Comparison of ENCODE assay signal across 26 cellular contexts in genomic region chr1:4422496-4423289, GRCh38.
A peak's percentile ranks its signal among the peaks of the same experiment; 100 is the strongest.
DNase-seq lines count a peak whose midpoint lies in the region; ATAC-seq and TF ChIP-seq lines count a peak whose summit lies in the region.
"Had no signal": no experiment of that assay in that cellular context is flagged by ENCODE, and none has a peak within 500 bp of the region (broad histone marks: within the 10 kb centered on the region; RNA-seq: fewer than 3 reads in every experiment).

No MANE protein-coding gene starts in this region.

- H3K27ac Mint-ChIP-seq in activated CD8-positive, alpha-beta T cell treated with anti-CD3 and anti-CD28 coated beads, Interleukin-2, amount 10 ng/mL, durations not matched to agents 7 days and 5 days, result no peak overlapping the region
- H3K27ac Mint-ChIP-seq: HFFc6, T-cell had no signal

- H3K27ac ChIP-seq in liver (ENCODE audit: low read depth in 1 of 2, low read length in 2 of 2) (no peak overlapping the region), testis (no peak overlapping the region)
- H3K27ac ChIP-seq: C4-2B, gastrocnemius medialis, HL-60, right atrium auricular region had no signal

- H3K4me3 Mint-ChIP-seq in activated CD8-positive, alpha-beta T cell treated with anti-CD3 and anti-CD28 coated beads, Interleukin-2, amount 10 ng/mL, durations not matched to agents 7 days and 5 days, result no peak overlapping the region
- H3K4me3 Mint-ChIP-seq in activated T-cell treated with anti-CD3 and anti-CD28 coated beads, Interleukin-2, amount 50 U/mL, for 4 hours, result no peak overlapping the region
- H3K4me3 Mint-ChIP-seq: HFFc6, T-cell had no signal

- in situ Hi-C loops in SK-MEL-5 (cut with HindIII; ENCODE audit: low pct_unique_long_range_greater_than_20kb, low sequenced_read_pairs), result no loop called here

- no peaks in the 10 kb centered on the region for H3K27me3 Mint-ChIP-seq in activated CD8-positive, alpha-beta T cell treated with anti-CD3 and anti-CD28 coated beads, Interleukin-2, amount 10 ng/mL, durations not matched to agents 7 days and 5 days (ENCODE audit: low read depth)
- peaks cover 13% of the 10 kb centered on the region for H3K27me3 Mint-ChIP-seq in activated T-cell treated with anti-CD3 and anti-CD28 coated beads, Interleukin-2, amount 50 U/mL, for 4 hours (ENCODE audit: low read depth)

- no peaks in the 10 kb centered on the region for H3K36me3 Mint-ChIP-seq in activated CD8-positive, alpha-beta T cell treated with anti-CD3 and anti-CD28 coated beads, Interleukin-2, amount 10 ng/mL, durations not matched to agents 7 days and 5 days (ENCODE audit: low read depth)
- no peaks in the 10 kb centered on the region for H3K36me3 Mint-ChIP-seq in activated T-cell treated with anti-CD3 and anti-CD28 coated beads, Interleukin-2, amount 50 U/mL, for 4 hours (ENCODE audit: insufficient read depth)
- H3K36me3 Mint-ChIP-seq: T-cell had no signal

- peaks cover 13 to 25% (median 18%) of the 10 kb centered on the region in 4 donors for H3K9me3 ChIP-seq in liver (ENCODE audit: control insufficient read depth in 4 of 4, low read length in 3 of 4)
- H3K9me3 ChIP-seq in testis, result no peaks in the 10 kb centered on the region
- H3K9me3 ChIP-seq: gastrocnemius medialis, right atrium auricular region had no signal

- H3K36me3 ChIP-seq in liver (ENCODE audit: control insufficient read depth in 4 of 4, insufficient read depth in 3 of 4, low read depth in 1 of 4, low read length in 3 of 4) (no peaks in the 10 kb centered on the region), testis (ENCODE audit: low read depth, missing control alignments) (no peaks in the 10 kb centered on the region)
- H3K36me3 ChIP-seq: gastrocnemius medialis, right atrium auricular region had no signal

- H3K4me1 Mint-ChIP-seq in activated CD8-positive, alpha-beta T cell treated with anti-CD3 and anti-CD28 coated beads, Interleukin-2, amount 10 ng/mL, durations not matched to agents 7 days and 5 days (ENCODE audit: low read depth), result no peaks in the 10 kb centered on the region
- no peaks in the 10 kb centered on the region for H3K4me1 Mint-ChIP-seq in activated T-cell treated with anti-CD3 and anti-CD28 coated beads, Interleukin-2, amount 50 U/mL, for 4 hours (ENCODE audit: low read depth)
- H3K4me1 Mint-ChIP-seq: T-cell had no signal

- no peaks in the 10 kb centered on the region for H3K9me3 Mint-ChIP-seq in activated CD8-positive, alpha-beta T cell treated with anti-CD3 and anti-CD28 coated beads, Interleukin-2, amount 10 ng/mL, durations not matched to agents 7 days and 5 days (ENCODE audit: insufficient read depth)
- H3K9me3 Mint-ChIP-seq in activated T-cell treated with anti-CD3 and anti-CD28 coated beads, Interleukin-2, amount 50 U/mL, for 4 hours, result peaks cover 7% of the 10 kb centered on the region

- 61% methylated on average over 18 of the region's 18 CpGs for WGBS in liver
- WGBS in testis, 2 donors, result 46 to 48% methylated on average over 16 to 18 of the region's 18 CpGs

- H3K4me1 ChIP-seq in liver (ENCODE audit: control insufficient read depth in 4 of 4, insufficient read depth in 4 of 4, low read length in 3 of 4) (peaks cover 0 to 2% (median 0%) of the 10 kb centered on the region in 4 donors), testis (peaks cover 11% of the 10 kb centered on the region)
- H3K4me1 ChIP-seq: gastrocnemius medialis, right atrium auricular region had no signal

- POLR2A ChIA-PET in activated CD8-positive, alpha-beta T cell treated with anti-CD3 and anti-CD28 coated beads, Interleukin-2, amount 10 ng/mL, durations not matched to agents 7 days and 5 days (lab: Charles Lee), result no interaction called here

- CTCF ChIA-PET in activated CD8-positive, alpha-beta T cell treated with anti-CD3 and anti-CD28 coated beads, Interleukin-2, amount 10 ng/mL, durations not matched to agents 7 days and 5 days (lab: Charles Lee), result no interaction called here

- DNase-seq in NCI-H748 (lab: John Stamatoyannopoulos, UW; ENCODE audit: unreplicated experiment) (peak; percentile 43), NCI-H748 treated with DMSO at 0.1 percent for 48 hours (lab: John Stamatoyannopoulos, UW) (no peak), SK-MEL-5 (ENCODE audit: low read depth, low spot score) (peak; percentile 57), testis (peak; percentile 72)
- no peak for DNase-seq in activated CD8-positive, alpha-beta T cell treated with anti-CD3 and anti-CD28 coated beads, Interleukin-2, amount 10 ng/mL, durations not matched to agents 7 days and 5 days
- no peak for DNase-seq in activated CD4-positive, alpha-beta T cell treated with anti-CD3 and anti-CD28 coated beads for 4 hours
- no peak for DNase-seq in activated T-cell treated with anti-CD3 and anti-CD28 coated beads, Interleukin-2, amount 50 U/mL, for 4 hours
- DNase-seq: 8988T; activated naive CD4-positive, alpha-beta T cell; amniotic stem cell; caudate nucleus; DMS153; gastrocnemius medialis; HFFc6; KBM-7; left colon; mucosa of descending colon; NCI-H2081; stimulated activated naive CD4-positive, alpha-beta T cell; T-cell; trophoblast cell had no signal

- intact Hi-C loops in testis (cut with DNase I; ENCODE audit: low total_unique reads), result no loop called here

- TF ChIP-seq RAD21 in liver (IDR thresholded peaks at IDR 0.05), result peak; percentile 44 to 45

- no peak for TF ChIP-seq POLR2A in testis (IDR thresholded peaks at IDR 0.05)

- no peak for ATAC-seq in activated CD8-positive, alpha-beta T cell treated with anti-CD3 and anti-CD28 coated beads, Interleukin-2, amount 10 ng/mL, durations not matched to agents 7 days and 5 days
- no peak for ATAC-seq in activated T-cell treated with anti-CD3 and anti-CD28 coated beads, Interleukin-2, amount 50 U/mL, for 4 hours
- ATAC-seq: gastrocnemius medialis, left colon, mucosa of descending colon, Right ventricle myocardium inferior, T-cell had no signal

- TF ChIP-seq CTCF in liver (IDR thresholded peaks at IDR 0.05; ENCODE audit: low read depth, low read length, missing input control) (no peak), testis (IDR thresholded peaks at IDR 0.05) (peak; percentile 19 to 28 (median 23))

- H3K4me3 ChIP-seq in liver (ENCODE audit: low read depth in 1 of 3, low read length in 3 of 3) (no peak overlapping the region), testis (no peak overlapping the region)
- H3K4me3 ChIP-seq: gastrocnemius medialis, mucosa of descending colon, right atrium auricular region had no signal

- H3K27me3 ChIP-seq in liver (ENCODE audit: control insufficient read depth in 4 of 4, insufficient read depth in 4 of 4, low read length in 3 of 4), result peaks cover 0 to 2% (median 0%) of the 10 kb centered on the region in 4 donors
- H3K27me3 ChIP-seq in testis, result no peaks in the 10 kb centered on the region
- H3K27me3 ChIP-seq: gastrocnemius medialis, right atrium auricular region had no signal

- H3K9ac ChIP-seq in liver (ENCODE audit: low read depth in 1 of 2, low read length in 2 of 2), result no peak overlapping the region

TF ChIP-seq in liver, 16 proteins besides CTCF, POLR2A, EP300 and RAD21 (continues in another document):
- TF ChIP-seq HNF4G (IDR thresholded peaks at IDR 0.05), result no peak
- no peak for TF ChIP-seq ZBTB33 (IDR thresholded peaks at IDR 0.05)
- no peak for TF ChIP-seq NR2F2 (IDR thresholded peaks at IDR 0.05)
- no peak for TF ChIP-seq SP1 (IDR thresholded peaks at IDR 0.05)
- no peak for TF ChIP-seq REST (IDR thresholded peaks at IDR 0.05)
- no peak for TF ChIP-seq JUND (IDR thresholded peaks at IDR 0.05)
- TF ChIP-seq HNF4A (conservative IDR thresholded peaks at IDR 0.05), result no peak
- no peak for TF ChIP-seq GABPA (IDR thresholded peaks at IDR 0.05 in 1 of 2, conservative IDR thresholded peaks at IDR 0.05 in 1 of 2)
- no peak for TF ChIP-seq YY1 (IDR thresholded peaks at IDR 0.05)
- TF ChIP-seq EGR1 (IDR thresholded peaks at IDR 0.05; ENCODE audit: low read depth in 2 of 2), result no peak
- TF ChIP-seq FOXA1 (IDR thresholded peaks at IDR 0.05), result no peak
- TF ChIP-seq FOXA2 (IDR thresholded peaks at IDR 0.05), result no peak

Comparison
In these comparisons a context has a peak if more than half of its experiments do, and no peak if none do; other contexts are left out.
1. DNase-seq: peak in NCI-H748 (single experiment), SK-MEL-5 (single experiment) and testis (single experiment); none in NCI-H748 treated with DMSO at 0.1 percent for 48 hours (single experiment), activated CD8-positive, alpha-beta T cell treated with anti-CD3 and anti-CD28 coated beads, Interleukin-2, amount 10 ng/mL, durations not matched to agents 7 days and 5 days (single experiment), activated CD4-positive, alpha-beta T cell treated with anti-CD3 and anti-CD28 coated beads for 4 hours (0 of 2) and activated T-cell treated with anti-CD3 and anti-CD28 coated beads, Interleukin-2, amount 50 U/mL, for 4 hours (single experiment).